Comparison of ENCODE assay signal across 8 cellular contexts in the genomic region with DNA sequence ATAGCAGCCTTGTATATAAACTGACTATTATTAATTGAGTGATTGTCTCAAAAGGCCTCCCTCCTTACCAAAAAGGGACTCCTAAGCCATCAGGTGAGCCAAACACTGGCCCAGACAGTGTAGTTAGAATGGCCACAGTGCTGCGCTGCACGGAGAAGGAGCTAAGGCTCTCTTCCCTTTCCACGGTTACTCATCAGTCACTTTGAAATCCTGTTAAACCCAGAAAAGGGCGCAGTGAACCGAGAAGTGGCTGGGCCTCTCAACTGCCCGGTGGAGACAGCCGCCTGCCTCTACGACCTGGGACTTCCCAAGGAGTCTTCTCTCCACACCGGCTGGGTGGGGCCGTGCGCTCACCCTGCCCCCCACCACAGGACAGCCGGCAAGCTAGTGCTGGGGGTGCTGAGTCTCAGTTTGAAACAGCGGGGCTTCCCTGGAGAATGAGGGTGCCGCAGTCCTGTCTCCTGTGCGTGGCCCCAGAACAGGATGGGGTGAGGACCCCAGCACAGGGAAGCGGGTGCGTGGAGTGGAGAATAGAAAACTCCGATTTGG. TPM values are rescaled to one million over a fixed set of nuclear protein-coding genes. Genes with fewer than 3 reads are reported as not detected.
DNase-seq lines count a peak whose midpoint lies in the region; ATAC-seq and TF ChIP-seq lines count a peak whose summit lies in the region.

No MANE protein-coding gene starts in this region.

- peaks cover 16% of the 10 kb centered on the region for H3K4me1 Mint-ChIP-seq in activated T-helper 17 cell treated with anti-CD3 and anti-CD28 coated beads, Interleukin-2, amount 50 U/mL, for 72 hours

- no peaks in the 10 kb centered on the region for H3K9me3 Mint-ChIP-seq in activated T-helper 17 cell treated with anti-CD3 and anti-CD28 coated beads, Interleukin-2, amount 50 U/mL, for 72 hours

- no peaks in the 10 kb centered on the region for H3K9me3 ChIP-seq in parathyroid adenoma (ENCODE audit: control insufficient read depth, low read length)

- no peak overlapping the region for H2AFZ ChIP-seq in parathyroid adenoma

- H3K36me3 ChIP-seq in parathyroid adenoma (ENCODE audit: control insufficient read depth, insufficient read depth, low read length): no peaks in the 10 kb centered on the region

- peaks cover 23% of the 10 kb centered on the region for H3K79me2 ChIP-seq in parathyroid adenoma

- ATAC-seq in GM21360 (IDR thresholded peaks at IDR 0.05; ENCODE audit: unreplicated experiment) (peak; percentile 31), GM19395 (IDR thresholded peaks at IDR 0.05; ENCODE audit: unreplicated experiment) (no peak)
- peak; percentile 25 for ATAC-seq in activated T-helper 17 cell treated with anti-CD3 and anti-CD28 coated beads, Interleukin-2, amount 50 U/mL, for 72 hours (replicated peaks)

- peak overlapping the region; percentile 13 for H3K9ac ChIP-seq in parathyroid adenoma

- H3K27me3 ChIP-seq in parathyroid adenoma (ENCODE audit: control insufficient read depth, insufficient read depth, low read length): no peaks in the 10 kb centered on the region

- peaks cover 11% of the 10 kb centered on the region for H3K4me1 ChIP-seq in parathyroid adenoma

- H3K36me3 Mint-ChIP-seq in activated T-helper 17 cell treated with anti-CD3 and anti-CD28 coated beads, Interleukin-2, amount 50 U/mL, for 72 hours (ENCODE audit: low read depth): peaks cover 56% of the 10 kb centered on the region

- peak overlapping the region; percentile 99 for H3K27ac Mint-ChIP-seq in activated T-helper 17 cell treated with anti-CD3 and anti-CD28 coated beads, Interleukin-2, amount 50 U/mL, for 72 hours

- H3K27ac ChIP-seq in parathyroid adenoma: peak overlapping the region; percentile 79

- no peaks in the 10 kb centered on the region for H3K27me3 Mint-ChIP-seq in activated T-helper 17 cell treated with anti-CD3 and anti-CD28 coated beads, Interleukin-2, amount 50 U/mL, for 72 hours

- peak overlapping the region; percentile 100 for H3K4me3 Mint-ChIP-seq in activated T-helper 17 cell treated with anti-CD3 and anti-CD28 coated beads, Interleukin-2, amount 50 U/mL, for 72 hours

- peak; percentile 39 for DNase-seq in COR-L47 (lab: John Stamatoyannopoulos, UW)
- DNase-seq in NCI-H1092 (lab: John Stamatoyannopoulos, UW): peak; percentile 35
- peak; percentile 87 for DNase-seq in glomerular visceral epithelial cell (ENCODE audit: extremely low spot score)
- no peak for DNase-seq in occipital lobe (lab: John Stamatoyannopoulos, UW)

- H3K4me2 ChIP-seq in parathyroid adenoma (ENCODE audit: low read length): peak overlapping the region; percentile 91

- TF ChIP-seq CTCF in parathyroid adenoma (IDR thresholded peaks at IDR 0.05): no peak

- H3K4me3 ChIP-seq in parathyroid adenoma (ENCODE audit: low read depth, low read length): peak overlapping the region; percentile 71

RNA-seq across cellular contexts. Expression of a gene that starts 1.3 kb away (rescaled TPM):
- total RNA-seq in activated T-helper 17 cell treated with anti-CD3 and anti-CD28 coated beads, Interleukin-2, amount 50 U/mL, for 72 hours: 100 to 1,000 TPM; 782 to 800 TPM
- total RNA-seq in occipital lobe: 34.6 TPM

Comparison
In these comparisons a context has a peak if more than half of its experiments do, and no peak if none do; other contexts are left out.
1. RNA of a gene that starts 1.3 kb away (total RNA-seq): 782 to 800 TPM in activated T-helper 17 cell treated with anti-CD3 and anti-CD28 coated beads, Interleukin-2, amount 50 U/mL, for 72 hours; 34.6 TPM in occipital lobe (single experiment); every median in the first group is over 10 times any median in the second.